25 cellular contexts compared by ENCODE assay signal in genomic region chr3:143497382-143497781, GRCh38.
"Had no signal": no experiment of that assay in that cellular context is flagged by ENCODE, and none has a peak within 500 bp of the region (broad histone marks: within the 10 kb centered on the region; RNA-seq: fewer than 3 reads in every experiment).

No MANE protein-coding gene starts in this region.

- FAIRE-seq: colon, islet of Langerhans, small intestine had no signal

- H3K27me3 ChIP-seq: breast epithelium, esophagus squamous epithelium, gastrocnemius medialis, heart left ventricle, transverse colon, uterus had no signal

- H3K4me1 ChIP-seq: breast epithelium, esophagus squamous epithelium, gastrocnemius medialis, heart left ventricle, transverse colon, uterus had no signal

- H3K27ac ChIP-seq: breast epithelium, gastrocnemius medialis, heart left ventricle, uterus had no signal

- H3K4me3 ChIP-seq: breast epithelium, esophagus squamous epithelium, gastrocnemius medialis, heart left ventricle, transverse colon, uterus had no signal

- DNase-seq: activated CD4-positive, alpha-beta memory T cell treated with anti-CD3 and anti-CD28 coated beads, Interleukin-2, amount 10 ng/mL, durations not matched to agents 7 days and 5 days; activated CD4-positive, alpha-beta T cell treated with anti-CD3 and anti-CD28 coated beads for 48 hours; activated effector memory CD4-positive, alpha-beta T cell treated with Interleukin-2 at 50 U/mL for 16 hours; activated naive CD4-positive, alpha-beta T cell treated with anti-CD3 and anti-CD28 coated beads for 36 hours; activated naive CD8-positive, alpha-beta T cell treated with anti-CD3 and anti-CD28 coated beads, Interleukin-2, amount 10 ng/mL, durations not matched to agents 7 days and 5 days; activated T-cell treated with anti-CD3 and anti-CD28 coated beads, Interleukin-2, amount 50 U/mL, for 72 hours; amniotic stem cell; effector memory CD4-positive, alpha-beta T cell; esophagus squamous epithelium; gastrocnemius medialis; heart left ventricle; left ventricle myocardium superior; occipital lobe; posterior cingulate gyrus; small intestine; stimulated activated CD4-positive, alpha-beta T cell treated with anti-CD3 and anti-CD28 coated beads, Interleukin-15, amount 100 ng/mL, for 24 hours; stimulated activated CD4-positive, alpha-beta T cell treated with anti-CD3 and anti-CD28 coated beads, Interleukin-2, amount 100 ng/mL, for 48 hours; stimulated activated CD8-positive, alpha-beta memory T cell treated with anti-CD3 and anti-CD28 coated beads, Interleukin-4, amount 100 ng/mL, for 48 hours; stimulated activated naive B cell treated with anti-CD40 and anti-IgM and Interleukin-4, amounts not matched to agents 10 μg/mL and 1 μg/mL and 100 μg/mL, for 72 hours; transverse colon; uterus had no signal

- ATAC-seq: activated T-cell treated with anti-CD3 and anti-CD28 coated beads, Interleukin-2, amount 50 U/mL, for 72 hours; gastrocnemius medialis; heart left ventricle; left ventricle myocardium superior; sciatic nerve; stimulated activated naive B cell treated with anti-CD40 and anti-IgM and Interleukin-4, amounts not matched to agents 10 μg/mL and 1 μg/mL and 100 μg/mL, for 72 hours had no signal

- H3K36me3 ChIP-seq: breast epithelium, gastrocnemius medialis, heart left ventricle, transverse colon, uterus had no signal

- H3K9me3 ChIP-seq: breast epithelium, esophagus squamous epithelium, gastrocnemius medialis, heart left ventricle, transverse colon, uterus had no signal
